Comparison of ENCODE assay signal across 14 cellular contexts in the genomic region with DNA sequence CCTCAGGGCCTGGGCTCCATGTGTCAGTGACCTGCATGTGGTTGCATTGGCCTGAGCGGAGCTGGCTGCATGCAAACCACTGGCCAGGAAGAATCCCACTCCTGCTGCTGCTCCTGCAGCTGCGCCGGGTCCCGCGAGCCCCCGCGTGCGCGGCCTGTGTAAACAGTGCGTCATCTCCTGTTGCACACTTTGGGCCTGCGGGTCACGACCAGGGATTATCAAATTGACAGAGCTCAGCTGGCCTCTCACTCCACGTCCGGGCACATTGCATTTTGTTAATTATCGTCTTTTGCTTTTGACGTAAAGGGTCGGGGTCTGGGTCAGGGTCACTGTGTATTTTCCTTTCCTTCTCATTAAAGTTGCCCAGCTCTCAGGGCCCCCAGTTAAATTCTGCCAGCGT.
DNase-seq lines count a peak whose midpoint lies in the region; FAIRE-seq and TF ChIP-seq lines count a peak whose summit lies in the region.
"Had no signal": no experiment of that assay in that cellular context is flagged by ENCODE, and none has a peak within 500 bp of the region (broad histone marks: within the 10 kb centered on the region; RNA-seq: fewer than 3 reads in every experiment).

No MANE protein-coding gene starts in this region.

- H3K4me3 ChIP-seq in kidney (ENCODE audit: low read length in 2 of 2): no peak overlapping the region
- no peak overlapping the region for H3K4me3 ChIP-seq in parathyroid adenoma (ENCODE audit: low read depth, low read length)
- H3K4me3 ChIP-seq: left lung had no signal

- FAIRE-seq in kidney (lab: Jason Lieb, UNC) (no peak), GM12892 (lab: Jason Lieb, UNC) (no peak)

- intact Hi-C loops in kidney (cut with DNase I): loop anchor here (10.0 kb wide), 1 partner anchor 215 kb away; no protein-coding TSS in a partner anchor

- no peak overlapping the region for H3K4me2 ChIP-seq in parathyroid adenoma (ENCODE audit: low read length)

- H2AFZ ChIP-seq in parathyroid adenoma: no peak overlapping the region

- H3K36me3 ChIP-seq in kidney (ENCODE audit: control insufficient read depth in 1 of 2, insufficient read depth in 2 of 2, low read length in 2 of 2): no peaks in the 10 kb centered on the region
- no peaks in the 10 kb centered on the region for H3K36me3 ChIP-seq in parathyroid adenoma (ENCODE audit: control insufficient read depth, insufficient read depth, low read length)
- H3K36me3 ChIP-seq: left lung had no signal

- DNase-seq in NCI-H748 (lab: John Stamatoyannopoulos, UW; ENCODE audit: unreplicated experiment): peak; percentile 19
- DNase-seq in NCI-H748 treated with DMSO at 0.1 percent for 48 hours (lab: John Stamatoyannopoulos, UW): no peak
- peak; percentile 93 for DNase-seq in kidney
- DNase-seq in NCI-H1694 (lab: John Stamatoyannopoulos, UW): no peak
- DNase-seq in NCI-H1694 treated with DMSO at 0.1 percent for 48 hours (lab: John Stamatoyannopoulos, UW): no peak
- DNase-seq in GM12892 (ENCODE audit: insufficient read length): no peak
- no peak for DNase-seq in activated CD8-positive, alpha-beta memory T cell treated with anti-CD3 and anti-CD28 coated beads for 24 hours
- DNase-seq: activated CD8-positive, alpha-beta memory T cell treated with anti-CD3 and anti-CD28 coated beads, Interleukin-2, amount 10 ng/mL, durations not matched to agents 7 days and 5 days; activated naive CD8-positive, alpha-beta T cell treated with anti-CD3 and anti-CD28 coated beads for 36 hours; cortex of kidney; left lung; substantia nigra had no signal

- no peaks in the 10 kb centered on the region for H3K27me3 ChIP-seq in parathyroid adenoma (ENCODE audit: control insufficient read depth, insufficient read depth, low read length)
- H3K27me3 ChIP-seq: left lung had no signal

- H3K4me1 ChIP-seq in kidney (ENCODE audit: control insufficient read depth in 1 of 2, insufficient read depth in 1 of 2, low read depth in 1 of 2, low read length in 2 of 2) (peaks cover 3 to 17% of the 10 kb centered on the region in 2 donors), parathyroid adenoma (peaks cover 10% of the 10 kb centered on the region)

- no peak overlapping the region for H3K9ac ChIP-seq in kidney (ENCODE audit: low read length in 2 of 2)
- H3K9ac ChIP-seq in parathyroid adenoma: no peak overlapping the region

- H3K79me2 ChIP-seq in parathyroid adenoma: peaks cover 31% of the 10 kb centered on the region

- H3K27ac ChIP-seq in kidney (ENCODE audit: low read depth in 2 of 2, low read length in 2 of 2) (peak overlapping the region; percentile 20 to 34), parathyroid adenoma (peak overlapping the region; percentile 58)
- H3K27ac ChIP-seq: 22Rv1 had no signal

- TF ChIP-seq POLR2A in GM12892 (IDR thresholded peaks at IDR 0.05; ENCODE audit: low read depth, low read length): no peak

- no peak for TF ChIP-seq CTCF in kidney (IDR thresholded peaks at IDR 0.05; ENCODE audit: borderline replicate concordance, extremely low read depth, insufficient read depth)
- no peak for TF ChIP-seq CTCF in parathyroid adenoma (IDR thresholded peaks at IDR 0.05)

- H3K9me3 ChIP-seq in kidney (ENCODE audit: control insufficient read depth in 1 of 2, low read length in 2 of 2): no peaks in the 10 kb centered on the region
- H3K9me3 ChIP-seq in parathyroid adenoma (ENCODE audit: control insufficient read depth, low read length): no peaks in the 10 kb centered on the region
- H3K9me3 ChIP-seq: left lung had no signal

Comparison
In these comparisons a context has a peak if more than half of its experiments do, and no peak if none do; other contexts are left out.
1. DNase-seq: peak in NCI-H748 (single experiment) and kidney (single experiment); none in NCI-H748 treated with DMSO at 0.1 percent for 48 hours (single experiment), NCI-H1694 (single experiment), NCI-H1694 treated with DMSO at 0.1 percent for 48 hours (single experiment), GM12892 (single experiment) and activated CD8-positive, alpha-beta memory T cell treated with anti-CD3 and anti-CD28 coated beads for 24 hours (single experiment).